Comparison of ENCODE assay signal across 10 cellular contexts in the genomic region with DNA sequence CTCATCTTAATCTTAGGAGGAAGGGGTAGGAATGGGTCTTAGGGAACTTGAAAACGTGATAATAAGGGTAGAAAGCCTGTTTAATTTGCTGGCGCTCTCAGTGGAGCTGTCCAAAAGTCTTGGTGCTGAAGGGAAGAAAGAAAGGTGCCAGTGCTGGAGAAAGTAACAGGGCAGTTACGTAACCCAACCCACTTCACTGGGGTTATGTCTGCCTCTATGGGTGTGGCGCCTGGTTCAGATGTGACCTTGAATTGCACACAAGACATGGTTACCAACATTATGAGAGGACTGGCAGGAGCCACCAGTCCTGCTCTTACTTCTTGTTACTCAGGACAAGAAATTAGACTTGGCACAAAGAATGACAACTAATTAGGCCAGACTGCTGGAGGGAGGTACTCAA. TPM values are rescaled to one million over a fixed set of nuclear protein-coding genes. Genes with fewer than 3 reads are reported as not detected.
DNase-seq lines count a peak whose midpoint lies in the region; ATAC-seq and TF ChIP-seq lines count a peak whose summit lies in the region.
"Had no signal": no experiment of that assay in that cellular context is flagged by ENCODE, and none has a peak within 500 bp of the region (broad histone marks: within the 10 kb centered on the region; RNA-seq: fewer than 3 reads in every experiment).

No MANE protein-coding gene starts in this region.

- H3K27ac ChIP-seq in SK-N-SH (ENCODE audit: low read depth in 2 of 2, low read length in 1 of 2): no peak overlapping the region
- H3K27ac ChIP-seq in OCI-LY7 (ENCODE audit: low read depth, low read length, poor library complexity, severe bottlenecking): no peak overlapping the region
- H3K27ac ChIP-seq: SJSA1 had no signal

- H3K36me3 ChIP-seq in SK-N-SH (replicated peaks in 1 of 2; ENCODE audit: control insufficient read depth in 1 of 2, insufficient read depth in 2 of 2, low read length in 1 of 2) (no peaks in the 10 kb centered on the region), OCI-LY7 (ENCODE audit: insufficient read depth, low read length) (no peaks in the 10 kb centered on the region)
- H3K36me3 ChIP-seq: SJSA1 had no signal

- TF ChIP-seq RAD21 in SK-N-SH (IDR thresholded peaks at IDR 0.05; ENCODE audit: low read length): no peak

- H3K79me2 ChIP-seq in SK-N-SH (ENCODE audit: insufficient read depth): no peaks in the 10 kb centered on the region
- H3K79me2 ChIP-seq in OCI-LY7 (ENCODE audit: insufficient read depth, low read depth, low read length): no peaks in the 10 kb centered on the region

- 46% methylated on average over 4 of the region's 4 CpGs for WGBS in SK-N-SH (ENCODE audit: low lambda C conversion rate)

- peaks cover 61% of the 10 kb centered on the region for H3K27me3 ChIP-seq in SK-N-SH (ENCODE audit: insufficient read depth)

- no peaks in the 10 kb centered on the region for H3F3A ChIP-seq in SK-N-SH (replicated peaks; ENCODE audit: insufficient read depth)

- no TSS peak for BruUV-seq in OCI-LY7 (replicated peaks; lab: Mats Ljungman, UMichigan)

- H3K4me3 ChIP-seq in SK-N-SH (ENCODE audit: low read depth in 2 of 2, low read length in 1 of 2): no peak overlapping the region
- no peak overlapping the region for H3K4me3 ChIP-seq in OCI-LY7 (ENCODE audit: low read depth, low read length, poor library complexity, severe bottlenecking)
- H3K4me3 ChIP-seq: SJSA1 had no signal

- TF ChIP-seq POLR2A in erythroblast (IDR thresholded peaks at IDR 0.05; ENCODE audit: low read length): no peak

- intact Hi-C loops in OCI-LY7 (cut with micrococcal nuclease; ENCODE audit: unreplicated experiment): no loop called here

- no peaks in the 10 kb centered on the region for H3K9me2 ChIP-seq in SK-N-SH
- no peaks in the 10 kb centered on the region for H3K9me2 ChIP-seq in OCI-LY7 (ENCODE audit: insufficient read depth, low read length)

- no peak for TF ChIP-seq CTCF in SK-N-SH (IDR thresholded peaks at IDR 0.05)
- TF ChIP-seq CTCF in OCI-LY7 (conservative IDR thresholded peaks at IDR 0.05; ENCODE audit: low read length): no peak

- DNase-seq in SK-N-SH (no peak), OCI-LY7 (ENCODE audit: low spot score) (peak; percentile 3), erythroblast (lab: John Stamatoyannopoulos, UW) (peak; percentile 56 to 59), retina (peak; percentile 48)
- DNase-seq: activated T-cell treated with anti-CD3 and anti-CD28 coated beads for 4 hours had no signal

- no peak for TF ChIP-seq EP300 in SK-N-SH (IDR thresholded peaks at IDR 0.05; ENCODE audit: borderline replicate concordance in 1 of 2, low read depth in 1 of 2, low read length in 1 of 2)

- H3K4me2 ChIP-seq in SK-N-SH (no peak overlapping the region), OCI-LY7 (ENCODE audit: low read length) (no peak overlapping the region)

- H3K9me3 ChIP-seq in SK-N-SH (no peaks in the 10 kb centered on the region), OCI-LY7 (ENCODE audit: low read length) (no peaks in the 10 kb centered on the region)
- H3K9me3 ChIP-seq: SJSA1 had no signal

- POLR2A ChIA-PET in SK-N-SH (lab: Yijun Ruan, JAX) (no interaction called here), OCI-LY7 (lab: Charles Lee) (no interaction called here)

- no peaks in the 10 kb centered on the region for H4K20me1 ChIP-seq in SK-N-SH (ENCODE audit: insufficient read depth)
- H4K20me1 ChIP-seq in OCI-LY7 (ENCODE audit: insufficient read depth, low read length): no peaks in the 10 kb centered on the region

- no peak overlapping the region for H2AFZ ChIP-seq in SK-N-SH (ENCODE audit: low read depth)
- H2AFZ ChIP-seq in OCI-LY7 (ENCODE audit: low read length): no peak overlapping the region

- H3K4me1 ChIP-seq in SK-N-SH (ENCODE audit: control insufficient read depth in 1 of 2, insufficient read depth in 2 of 2, low read depth in 1 of 2, low read length in 1 of 2) (peaks cover 0 to 4% of the 10 kb centered on the region in 2 experiments; a peak in 1 of 4 replicates), OCI-LY7 (ENCODE audit: insufficient read depth, low read length, poor library complexity, severe bottlenecking) (no peaks in the 10 kb centered on the region)
- H3K4me1 ChIP-seq: SJSA1 had no signal

- H3K9ac ChIP-seq in SK-N-SH: no peak overlapping the region

- ATAC-seq in SK-N-SH treated with all-trans-retinoic acid at 6 μM for 48 hours (no peak), GM18907 (IDR thresholded peaks at IDR 0.05; ENCODE audit: unreplicated experiment) (no peak), GM19351 (IDR thresholded peaks at IDR 0.05; ENCODE audit: unreplicated experiment) (no peak), GM19035 (IDR thresholded peaks at IDR 0.05; ENCODE audit: unreplicated experiment) (no peak)

- CTCF ChIA-PET in SK-N-SH (lab: Yijun Ruan, JAX): interaction anchor here (1.4 to 3.1 kb wide), 4 partner anchors 10 to 514 kb away, joined by 4 to 12 read pairs (median 5); no protein-coding TSS in a partner anchor
- CTCF ChIA-PET in OCI-LY7 (lab: Charles Lee; ENCODE audit: unreplicated experiment): no interaction called here

TF ChIP-seq in SK-N-SH, 30 proteins besides CTCF, POLR2A, EP300 and RAD21:
- no peak for TF ChIP-seq GABPA (IDR thresholded peaks at IDR 0.05; ENCODE audit: low read depth)
- TF ChIP-seq, protein P1, sequence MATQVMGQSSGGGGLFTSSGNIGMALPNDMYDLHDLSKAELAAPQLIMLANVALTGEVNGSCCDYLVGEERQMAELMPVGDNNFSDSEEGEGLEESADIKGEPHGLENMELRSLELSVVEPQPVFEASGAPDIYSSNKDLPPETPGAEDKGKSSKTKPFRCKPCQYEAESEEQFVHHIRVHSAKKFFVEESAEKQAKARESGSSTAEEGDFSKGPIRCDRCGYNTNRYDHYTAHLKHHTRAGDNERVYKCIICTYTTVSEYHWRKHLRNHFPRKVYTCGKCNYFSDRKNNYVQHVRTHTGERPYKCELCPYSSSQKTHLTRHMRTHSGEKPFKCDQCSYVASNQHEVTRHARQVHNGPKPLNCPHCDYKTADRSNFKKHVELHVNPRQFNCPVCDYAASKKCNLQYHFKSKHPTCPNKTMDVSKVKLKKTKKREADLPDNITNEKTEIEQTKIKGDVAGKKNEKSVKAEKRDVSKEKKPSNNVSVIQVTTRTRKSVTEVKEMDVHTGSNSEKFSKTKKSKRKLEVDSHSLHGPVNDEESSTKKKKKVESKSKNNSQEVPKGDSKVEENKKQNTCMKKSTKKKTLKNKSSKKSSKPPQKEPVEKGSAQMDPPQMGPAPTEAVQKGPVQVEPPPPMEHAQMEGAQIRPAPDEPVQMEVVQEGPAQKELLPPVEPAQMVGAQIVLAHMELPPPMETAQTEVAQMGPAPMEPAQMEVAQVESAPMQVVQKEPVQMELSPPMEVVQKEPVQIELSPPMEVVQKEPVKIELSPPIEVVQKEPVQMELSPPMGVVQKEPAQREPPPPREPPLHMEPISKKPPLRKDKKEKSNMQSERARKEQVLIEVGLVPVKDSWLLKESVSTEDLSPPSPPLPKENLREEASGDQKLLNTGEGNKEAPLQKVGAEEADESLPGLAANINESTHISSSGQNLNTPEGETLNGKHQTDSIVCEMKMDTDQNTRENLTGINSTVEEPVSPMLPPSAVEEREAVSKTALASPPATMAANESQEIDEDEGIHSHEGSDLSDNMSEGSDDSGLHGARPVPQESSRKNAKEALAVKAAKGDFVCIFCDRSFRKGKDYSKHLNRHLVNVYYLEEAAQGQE (IDR thresholded peaks at IDR 0.05; ENCODE audit: low read depth, low read length): peak; percentile 95

TF ChIP-seq in SK-N-SH treated with all-trans-retinoic acid at 6 μM for 48 hours, 23 proteins besides CTCF, POLR2A, EP300 and RAD21:
- no peak for TF ChIP-seq ZFP3 (CRISPR knock-in tag; IDR thresholded peaks at IDR 0.05)
- no peak for TF ChIP-seq SNAI2 (CRISPR knock-in tag; IDR thresholded peaks at IDR 0.05)
- no peak for TF ChIP-seq ZNF8 (CRISPR knock-in tag; IDR thresholded peaks at IDR 0.05)

RNA-seq across cellular contexts. Expression of a gene that starts 18.6 kb away (rescaled TPM):
- polyA plus RNA-seq in SK-N-SH (2012; rRNA removed): 17.7 and 28.5 TPM in 2 replicates
- 11.7 and 15.1 TPM in 2 replicates for polyA plus RNA-seq in SK-N-SH (2012; cell fraction: cytosol; rRNA removed)
- polyA plus RNA-seq in SK-N-SH (2012; cell fraction: nucleus; rRNA removed): 60.5 and 61.7 TPM in 2 replicates
- 41.9 and 70.4 TPM in 2 replicates for total RNA-seq in OCI-LY7 (2014; rRNA removed; shearing (Covaris generic))
- total RNA-seq in OCI-LY7 (2022): 59.0 and 67.2 TPM in 2 replicates
